ENCODE assay signal across 1 cellular context in genomic region chr15:43777293-43777819, GRCh38.
TF ChIP-seq lines count a peak whose summit lies in the region.

No MANE protein-coding gene starts in this region.

TF ChIP-seq in liver, 16 proteins besides CTCF, POLR2A, EP300 and RAD21 (continued from another document):
- TF ChIP-seq EGR1 (IDR thresholded peaks at IDR 0.05; ENCODE audit: low read depth in 2 of 2), result peak in 1 of 2 donors; percentile 53
TF ChIP-seq in liver: peak in this region for 5.
